ENCODE assay signal across 1 cellular context in genomic region chr1:9419642-9420041, GRCh38.
TF ChIP-seq lines count a peak whose summit lies in the region.

No MANE protein-coding gene starts in this region.

TF ChIP-seq in HepG2, 621 proteins besides CTCF, POLR2A, EP300 and RAD21 (continued from another document):
- TF ChIP-seq TBX2 (CRISPR knock-in tag; IDR thresholded peaks at IDR 0.05; ENCODE audit: borderline replicate concordance) = no peak
- TF ChIP-seq SRY (CRISPR knock-in tag; IDR thresholded peaks at IDR 0.05) = no peak
- no peak for TF ChIP-seq ZNF709 (CRISPR knock-in tag; IDR thresholded peaks at IDR 0.05)
- TF ChIP-seq AKAP8 (CRISPR knock-in tag; IDR thresholded peaks at IDR 0.05) = no peak
- no peak for TF ChIP-seq MED13 (CRISPR knock-in tag; IDR thresholded peaks at IDR 0.05)
- TF ChIP-seq GATAD1 (CRISPR knock-in tag; IDR thresholded peaks at IDR 0.05) = no peak
- no peak for TF ChIP-seq CERS6 (CRISPR knock-in tag; IDR thresholded peaks at IDR 0.05)
